In the genomic region with DNA sequence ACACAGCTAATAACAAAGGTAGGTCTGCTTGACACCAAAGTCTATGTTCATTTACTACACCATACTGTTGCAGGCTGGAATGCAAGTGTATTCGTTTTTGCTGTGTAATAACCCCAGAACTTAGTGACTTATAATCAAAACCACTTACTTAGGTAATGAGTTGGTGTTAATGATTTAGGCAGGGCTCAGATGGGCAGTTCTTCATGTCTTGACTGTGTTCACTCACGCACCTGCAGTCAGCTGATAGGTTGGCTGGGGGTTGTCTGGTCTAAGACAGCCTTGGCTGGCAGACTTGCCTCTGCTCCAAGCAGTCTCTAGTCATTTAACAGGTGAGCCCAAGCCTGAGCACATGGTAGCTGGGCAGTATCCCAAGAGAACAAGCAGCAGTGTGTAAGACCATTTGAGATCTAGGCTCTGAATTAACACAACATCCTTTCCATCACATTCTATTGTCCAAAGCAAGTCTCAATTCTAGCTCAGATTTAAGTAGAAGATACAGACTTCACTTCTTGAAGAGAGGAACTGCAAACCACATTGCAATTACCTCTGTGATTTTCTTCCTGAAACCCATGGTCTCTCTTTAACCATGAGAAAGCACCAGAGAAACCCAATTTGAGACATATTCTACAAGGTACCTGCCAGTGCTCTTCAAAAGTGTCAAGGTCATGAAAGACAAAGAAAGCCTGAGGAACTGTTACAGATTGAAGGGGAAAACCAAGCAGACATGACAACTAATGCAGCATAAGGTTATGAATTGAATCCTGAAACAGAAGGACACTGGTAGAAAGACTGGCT, we compare ENCODE assay signal across 17 cellular contexts. TPM values are rescaled to one million over a fixed set of nuclear protein-coding genes. Genes with fewer than 3 reads are reported as not detected.
A peak's percentile ranks its signal among the peaks of the same experiment; 100 is the strongest.
DNase-seq lines count a peak whose midpoint lies in the region; ATAC-seq and TF ChIP-seq lines count a peak whose summit lies in the region.
"Had no signal": no experiment of that assay in that cellular context is flagged by ENCODE, and none has a peak within 500 bp of the region (broad histone marks: within the 10 kb centered on the region; RNA-seq: fewer than 3 reads in every experiment).

No MANE protein-coding gene starts in this region.

- peak; percentile 1 for DNase-seq in OCI-LY7 (ENCODE audit: low spot score)
- no peak for DNase-seq in iPS-NIHi7 (ENCODE audit: extremely low spot score)
- no peak for DNase-seq in immature natural killer cell
- DNase-seq: activated B cell treated with CpG ODN at 0.5 μM for 24 hours; activated naive CD4-positive, alpha-beta T cell; esophagus squamous epithelium; left ventricle myocardium inferior; NCI-H1694 treated with DMSO at 0.1 percent for 48 hours; NCI-H69 had no signal

- no peak overlapping the region for H2AFZ ChIP-seq in OCI-LY7 (ENCODE audit: low read length)
- H2AFZ ChIP-seq: parathyroid adenoma had no signal

- no peaks in the 10 kb centered on the region for H3K4me1 ChIP-seq in OCI-LY7 (ENCODE audit: insufficient read depth, low read length, poor library complexity, severe bottlenecking)
- H3K4me1 ChIP-seq: esophagus squamous epithelium had no signal

- no peaks in the 10 kb centered on the region for H3K9me2 ChIP-seq in OCI-LY7 (ENCODE audit: insufficient read depth, low read length)

- TF ChIP-seq CTCF in OCI-LY7 (conservative IDR thresholded peaks at IDR 0.05; ENCODE audit: low read length) = no peak

- no peak overlapping the region for H3K4me2 ChIP-seq in OCI-LY7 (ENCODE audit: low read length)

- H4K20me1 ChIP-seq in OCI-LY7 (ENCODE audit: insufficient read depth, low read length) = no peaks in the 10 kb centered on the region

- no peak overlapping the region for H3K27ac Mint-ChIP-seq in immature natural killer cell
- H3K27ac Mint-ChIP-seq: activated B cell treated with CpG ODN at 0.5 μM for 24 hours had no signal

- peaks cover 3 to 6% (median 4%) of the 10 kb centered on the region in 3 donors for H3K27me3 Mint-ChIP-seq in immature natural killer cell (ENCODE audit: low read depth in 3 of 3)

- no peak overlapping the region for H3K4me3 ChIP-seq in OCI-LY7 (ENCODE audit: low read depth, low read length, poor library complexity, severe bottlenecking)
- H3K4me3 ChIP-seq: esophagus squamous epithelium, left ventricle myocardium inferior had no signal

- no peaks in the 10 kb centered on the region for H3K79me2 ChIP-seq in OCI-LY7 (ENCODE audit: insufficient read depth, low read depth, low read length)
- H3K79me2 ChIP-seq: parathyroid adenoma had no signal

- H3K27ac ChIP-seq in OCI-LY7 (ENCODE audit: low read depth, low read length, poor library complexity, severe bottlenecking) = no peak overlapping the region
- H3K27ac ChIP-seq: esophagus squamous epithelium, left ventricle myocardium inferior, parathyroid adenoma had no signal

- ATAC-seq in GM18520 (IDR thresholded peaks at IDR 0.05; ENCODE audit: unreplicated experiment) (peak; percentile 69), GM19463 (IDR thresholded peaks at IDR 0.05; ENCODE audit: unreplicated experiment) (peak; percentile 85), HG02973 (IDR thresholded peaks at IDR 0.05; ENCODE audit: unreplicated experiment) (peak; percentile 66), HG03097 (IDR thresholded peaks at IDR 0.05; ENCODE audit: low FRiP score, unreplicated experiment) (no peak), GM21786 (IDR thresholded peaks at IDR 0.05; ENCODE audit: unreplicated experiment) (no peak)

- POLR2A ChIA-PET in OCI-LY7 (lab: Charles Lee) = no interaction called here

- H3K9me3 Mint-ChIP-seq in immature natural killer cell = peaks cover 0 to 2% (median 0%) of the 10 kb centered on the region in 6 donors
- H3K9me3 Mint-ChIP-seq: activated B cell treated with CpG ODN at 0.5 μM for 24 hours had no signal

- H3K36me3 ChIP-seq in OCI-LY7 (ENCODE audit: insufficient read depth, low read length) = no peaks in the 10 kb centered on the region
- H3K36me3 ChIP-seq: esophagus squamous epithelium, left ventricle myocardium inferior had no signal

- H3K36me3 Mint-ChIP-seq in immature natural killer cell = no peaks in the 10 kb centered on the region

- H3K4me3 Mint-ChIP-seq in immature natural killer cell = no peak overlapping the region
- H3K4me3 Mint-ChIP-seq: activated B cell treated with CpG ODN at 0.5 μM for 24 hours had no signal

- H3K4me1 Mint-ChIP-seq in immature natural killer cell = no peaks in the 10 kb centered on the region
- H3K4me1 Mint-ChIP-seq: activated B cell treated with CpG ODN at 0.5 μM for 24 hours had no signal

- BruUV-seq in OCI-LY7 (replicated peaks; lab: Mats Ljungman, UMichigan) = no TSS peak

- no peaks in the 10 kb centered on the region for H3K9me3 ChIP-seq in OCI-LY7 (ENCODE audit: low read length)
- H3K9me3 ChIP-seq: esophagus squamous epithelium had no signal

- CTCF ChIA-PET in OCI-LY7 (lab: Charles Lee; ENCODE audit: unreplicated experiment) = no interaction called here

- intact Hi-C loops in OCI-LY7 (cut with micrococcal nuclease; ENCODE audit: unreplicated experiment) = no loop called here

RNA-seq across cellular contexts. Expression of gene DCLK3, which starts 13.3 kb away (rescaled TPM):
- total RNA-seq in OCI-LY7 (2014; rRNA removed; shearing (Covaris generic)) = not detected in 2 replicates
- total RNA-seq in OCI-LY7 (2022) = not detected in 2 replicates
- polyA plus RNA-seq in immature natural killer cell = not detected
- total RNA-seq: activated B cell treated with CpG ODN at 0.5 μM for 24 hours, dermis microvascular lymphatic vessel endothelial cell, LHCN-M2 had no signal

Comparison
In these comparisons a context has a peak if more than half of its experiments do, and no peak if none do; other contexts are left out.
1. ATAC-seq: peak in GM18520 (single experiment), GM19463 (single experiment) and HG02973 (single experiment); none in HG03097 (single experiment) and GM21786 (single experiment).